In genomic region chr2:64114912-64115277, GRCh38 we compare ENCODE assay signal across 11 cellular contexts. TPM values are rescaled to one million over a fixed set of nuclear protein-coding genes. Genes with fewer than 3 reads are reported as not detected.
DNase-seq lines count a peak whose midpoint lies in the region; ATAC-seq, FAIRE-seq and TF ChIP-seq lines count a peak whose summit lies in the region.
"Had no signal": no experiment of that assay in that cellular context is flagged by ENCODE, and none has a peak within 500 bp of the region (broad histone marks: within the 10 kb centered on the region; RNA-seq: fewer than 3 reads in every experiment).

No MANE protein-coding gene starts in this region.

- no peak overlapping the region for H2AFZ ChIP-seq in endothelial cell of umbilical vein (ENCODE audit: low read depth, low read length)

- no peak overlapping the region for H3K9ac ChIP-seq in endothelial cell of umbilical vein (replicated peaks; ENCODE audit: extremely low read depth, insufficient read depth, low read length)
- H3K9ac ChIP-seq: BLaER1 treated with 17β-estradiol and CSF1 and Interleukin-3, amounts not matched to agents 10 nM and 100 nM had no signal

- BruUV-seq in endothelial cell of umbilical vein (replicated peaks; lab: Mats Ljungman, UMichigan) = no TSS peak

- H3K9me1 ChIP-seq in endothelial cell of umbilical vein (replicated peaks; ENCODE audit: control insufficient read depth, extremely low read depth, insufficient read depth, low read length) = no peaks in the 10 kb centered on the region

- intact Hi-C loops in left ventricle myocardium inferior (cut with micrococcal nuclease) = no loop called here
- intact Hi-C loops in cardiac septum (cut with DNase I) = no loop called here
- intact Hi-C loops in endothelial cell of umbilical vein (cut with micrococcal nuclease) = loop anchor here (1.0 to 5.0 kb wide), 3 partner anchors 14 to 63 kb away; partner anchors contain the start of gene PELI1

- no peaks in the 10 kb centered on the region for H4K20me1 ChIP-seq in endothelial cell of umbilical vein (replicated peaks; ENCODE audit: control insufficient read depth, extremely low read depth, insufficient read depth, low read length)

- TF ChIP-seq CTCF in left ventricle myocardium inferior (IDR thresholded peaks at IDR 0.05; ENCODE audit: borderline replicate concordance) (no peak), endothelial cell of umbilical vein (IDR thresholded peaks at IDR 0.05; ENCODE audit: extremely low read depth in 1 of 2, insufficient read depth in 1 of 2, low read depth in 1 of 2, low read length in 2 of 2) (no peak)

- no peak overlapping the region for H3K4me3 ChIP-seq in left ventricle myocardium inferior
- no peak overlapping the region for H3K4me3 ChIP-seq in endothelial cell of umbilical vein (replicated peaks in 1 of 3; ENCODE audit: insufficient read depth in 1 of 3, low read depth in 1 of 3, low read length in 3 of 3)
- H3K4me3 ChIP-seq: BLaER1 treated with 17β-estradiol and CSF1 and Interleukin-3, amounts not matched to agents 10 nM and 100 nM; cardiac muscle cell had no signal

- peak overlapping the region; percentile 27 for H3K27ac ChIP-seq in left ventricle myocardium inferior (replicated peaks)
- H3K27ac ChIP-seq in endothelial cell of umbilical vein (ENCODE audit: insufficient read depth, low read depth, low read length) = peak overlapping the region; percentile 7
- H3K27ac ChIP-seq: cardiac muscle cell had no signal

- dilution Hi-C loops in endothelial cell of umbilical vein (cut with MboI; ENCODE audit: extremely low pct_ligation_motif_present, low sequenced_read_pairs) = no loop called here

- H3K9me3 ChIP-seq in left ventricle myocardium inferior (replicated peaks) = no peaks in the 10 kb centered on the region
- no peaks in the 10 kb centered on the region for H3K9me3 ChIP-seq in endothelial cell of umbilical vein (replicated peaks; ENCODE audit: control insufficient read depth, insufficient read depth, low read length)
- H3K9me3 ChIP-seq: BLaER1 treated with 17β-estradiol and CSF1 and Interleukin-3, amounts not matched to agents 10 nM and 100 nM had no signal

- H3K4me2 ChIP-seq in endothelial cell of umbilical vein (ENCODE audit: insufficient read depth, low read length) = peak overlapping the region; percentile 75

- POLR2A ChIA-PET in endothelial cell of umbilical vein (lab: Charles Lee) = no interaction called here

- H3K4me1 ChIP-seq in left ventricle myocardium inferior (peaks cover 69% of the 10 kb centered on the region), endothelial cell of umbilical vein (ENCODE audit: control insufficient read depth, extremely low read depth, insufficient read depth, low read length) (peaks cover 35% of the 10 kb centered on the region)

- FAIRE-seq in endothelial cell of umbilical vein (lab: Jason Lieb, UNC) = no peak

- no peak for TF ChIP-seq POLR2A in endothelial cell of umbilical vein (IDR thresholded peaks at IDR 0.05; ENCODE audit: low read depth, low read length)

- DNase-seq in left ventricle myocardium inferior (no peak), cardiac septum (ENCODE audit: low spot score) (no peak), endothelial cell of umbilical vein (ENCODE audit: low read depth, low spot score) (no peak), AG08396 (ENCODE audit: low spot score) (no peak), NCI-H187 (lab: John Stamatoyannopoulos, UW) (no peak), NCI-H510A treated with DMSO at 0.1 percent for 48 hours (lab: John Stamatoyannopoulos, UW) (no peak), cerebellar nuclear complex (lab: John Stamatoyannopoulos, UW) (no peak)
- DNase-seq: NCI-H1105 had no signal

- CTCF ChIA-PET in endothelial cell of umbilical vein (lab: Charles Lee) = interaction anchor here (1.0 to 1.6 kb wide), 4 partner anchors 11 to 213 kb away, joined by 3 to 4 read pairs (median 4); no protein-coding TSS in a partner anchor

- H3K36me3 ChIP-seq in left ventricle myocardium inferior (no peaks in the 10 kb centered on the region), endothelial cell of umbilical vein (ENCODE audit: control insufficient read depth in 2 of 2, extremely low read depth in 1 of 2, insufficient read depth in 2 of 2, low read length in 2 of 2) (no peaks in the 10 kb centered on the region)
- H3K36me3 ChIP-seq: cardiac muscle cell had no signal

- H3K79me2 ChIP-seq in endothelial cell of umbilical vein (ENCODE audit: control insufficient read depth, insufficient read depth, low read length) = peaks cover 71% of the 10 kb centered on the region

- peak; percentile 65 for ATAC-seq in HG03354 (IDR thresholded peaks at IDR 0.05; ENCODE audit: poor library complexity, severe bottlenecking, unreplicated experiment)

- H3K27me3 ChIP-seq in left ventricle myocardium inferior (ENCODE audit: low read depth) (no peaks in the 10 kb centered on the region), endothelial cell of umbilical vein (ENCODE audit: control insufficient read depth in 2 of 2, insufficient read depth in 2 of 2, low read length in 2 of 2) (no peaks in the 10 kb centered on the region)
- H3K27me3 ChIP-seq: BLaER1 treated with 17β-estradiol and CSF1 and Interleukin-3, amounts not matched to agents 10 nM and 100 nM; cardiac muscle cell had no signal

TF ChIP-seq in endothelial cell of umbilical vein, 7 proteins besides CTCF, POLR2A, EP300 and RAD21:
- TF ChIP-seq POLR2AphosphoS5 (IDR thresholded peaks at IDR 0.05; ENCODE audit: insufficient read depth, low read depth, low read length) = no peak
- no peak for TF ChIP-seq MYC (IDR thresholded peaks at IDR 0.05; ENCODE audit: low read depth, low read length)
- TF ChIP-seq FOS (IDR thresholded peaks at IDR 0.05; ENCODE audit: borderline replicate concordance, insufficient read depth, low read length) = no peak
- TF ChIP-seq GATA2 (IDR thresholded peaks at IDR 0.05; ENCODE audit: insufficient read depth, insufficient read length, low read depth, low read length) = no peak
- TF ChIP-seq MAX (IDR thresholded peaks at IDR 0.05; ENCODE audit: insufficient read depth, insufficient read length) = no peak
- no peak for TF ChIP-seq JUN (IDR thresholded peaks at IDR 0.05; ENCODE audit: borderline replicate concordance, insufficient read depth, insufficient read length, low read depth)
- no peak for TF ChIP-seq EZH2 (IDR thresholded peaks at IDR 0.05; ENCODE audit: borderline replicate concordance, low read depth, low read length, severe bottlenecking)

RNA-seq across cellular contexts. Expression of gene PELI1, which starts 29.3 kb away (rescaled TPM):
- total RNA-seq in left ventricle myocardium inferior (6.6 TPM), cardiac septum (9.0 TPM), endothelial cell of umbilical vein (30.9 and 39.9 TPM in 2 replicates)
- polyA plus RNA-seq in endothelial cell of umbilical vein = 12.2 and 14.2 TPM in 2 replicates
- polyA plus RNA-seq in endothelial cell of umbilical vein (2011; cell fraction: cytosol; rRNA removed) = 13.3 and 15.0 TPM in 2 replicates
- polyA plus RNA-seq in endothelial cell of umbilical vein (2011; cell fraction: nucleus; rRNA removed) = 35.1 and 43.2 TPM in 2 replicates
- polyA plus RNA-seq in endothelial cell of umbilical vein (2012) = 22.8 and 22.9 TPM in 2 replicates
- 26.4 and 27.0 TPM in 2 replicates for polyA minus RNA-seq in endothelial cell of umbilical vein
- polyA minus RNA-seq in endothelial cell of umbilical vein (2011; cell fraction: cytosol; rRNA and poly(A)+ RNA removed) = 4.1 TPM
- polyA minus RNA-seq in endothelial cell of umbilical vein (2011; cell fraction: nucleus; rRNA and poly(A)+ RNA removed) = 30.7 and 37.7 TPM in 2 replicates
